Comparison of ENCODE assay signal across 8 cellular contexts in the genomic region with DNA sequence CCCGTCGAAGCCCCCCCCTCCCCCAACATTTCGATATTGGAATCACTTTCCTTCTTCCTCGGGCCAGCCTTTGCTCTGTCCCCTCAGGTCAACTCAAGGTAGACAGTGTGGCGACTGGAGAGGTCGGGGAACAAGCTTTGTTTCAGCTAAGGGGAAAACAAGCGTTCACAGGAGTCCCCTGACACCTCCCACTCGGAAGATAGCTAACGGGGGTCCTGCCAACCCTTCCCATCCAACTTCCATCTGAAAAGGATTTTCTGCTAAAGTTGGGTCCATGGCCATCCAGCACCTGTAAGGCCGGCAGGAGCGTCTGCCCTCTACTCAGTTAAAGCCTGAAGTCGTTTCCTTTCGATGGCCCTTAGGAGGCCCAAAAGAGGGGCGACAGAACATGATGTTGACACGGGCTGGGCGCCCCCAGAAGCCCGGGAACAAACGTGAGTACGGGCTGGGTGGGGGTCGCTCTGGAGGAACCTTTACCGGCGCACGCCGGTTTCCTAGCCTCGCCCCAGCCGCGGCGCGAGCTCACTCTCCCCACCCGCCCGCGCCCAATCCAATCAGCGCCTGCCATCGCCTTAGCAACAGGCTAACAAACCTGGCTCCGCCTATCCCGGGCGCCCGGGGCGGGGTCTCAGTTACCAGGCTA. TPM values are rescaled to one million over a fixed set of nuclear protein-coding genes. Genes with fewer than 3 reads are reported as not detected.
DNase-seq lines count a peak whose midpoint lies in the region; ATAC-seq, FAIRE-seq and TF ChIP-seq lines count a peak whose summit lies in the region.

No MANE protein-coding gene starts in this region.

- H3K27ac Mint-ChIP-seq in T-helper 17 cell: peak overlapping the region; percentile 100

- peak; percentile 54 for ATAC-seq in HG02885 (IDR thresholded peaks at IDR 0.05; ENCODE audit: poor library complexity, unreplicated experiment)
- ATAC-seq in T-helper 17 cell: peak; percentile 71
- ATAC-seq in right cardiac atrium: peak; percentile 92 to 93

- intact Hi-C loops in right cardiac atrium (cut with DNase I): loop anchor here in 3 of 4 donors (5.0 to 10.0 kb wide), 5 partner anchors 68 to 446 kb away; no protein-coding TSS in a partner anchor

- H3K4me3 Mint-ChIP-seq in T-helper 17 cell: peak overlapping the region; percentile 98

- no peaks in the 10 kb centered on the region for H3K27me3 Mint-ChIP-seq in T-helper 17 cell

- peaks cover 20% of the 10 kb centered on the region for H3K4me1 Mint-ChIP-seq in T-helper 17 cell

- no peaks in the 10 kb centered on the region for H3K27me3 ChIP-seq in right cardiac atrium (ENCODE audit: control insufficient read depth, insufficient read depth)

- H3K4me1 ChIP-seq in right cardiac atrium (ENCODE audit: control insufficient read depth, insufficient read depth, low read length): peaks cover 1% of the 10 kb centered on the region

- no peaks in the 10 kb centered on the region for H3K9me3 ChIP-seq in T-helper 17 cell (ENCODE audit: control insufficient read depth, low read length, poor library complexity, severe bottlenecking)
- no peaks in the 10 kb centered on the region for H3K9me3 ChIP-seq in right cardiac atrium (ENCODE audit: control insufficient read depth, low read length)

- H3K4me3 ChIP-seq in right cardiac atrium (ENCODE audit: low read length): peak overlapping the region; percentile 87

- WGBS in right cardiac atrium: under 1% methylated on average over 39 of the region's 39 CpGs

- DNase-seq in NCI-H146 treated with DMSO at 0.1 percent for 48 hours (lab: John Stamatoyannopoulos, UW; ENCODE audit: unreplicated experiment) (peak; percentile 61), T-helper 17 cell (peak; percentile 96 to 97 (median 97)), right cardiac atrium (peak; percentile 98 to 99 (median 99)), pulmonary artery endothelial cell (ENCODE audit: low read depth, low spot score) (peak; percentile 81), urothelium cell line (ENCODE audit: low spot score) (peak; percentile 89)

- H3K36me3 Mint-ChIP-seq in T-helper 17 cell (ENCODE audit: low read depth): peaks cover 2% of the 10 kb centered on the region

- no peak for FAIRE-seq in urothelium cell line (lab: Jason Lieb, UNC)

- peak; percentile 71 for TF ChIP-seq POLR2A in GM15510 (IDR thresholded peaks at IDR 0.05; ENCODE audit: borderline replicate concordance, extremely low read depth, insufficient read length)

- peak overlapping the region; percentile 99 for H3K27ac ChIP-seq in angular gyrus (ENCODE audit: low read depth, low read length)
- H3K27ac ChIP-seq in right cardiac atrium (ENCODE audit: low read length): peak overlapping the region; percentile 99

RNA-seq across cellular contexts. Expression of gene ARRDC3, which starts 2.5 kb away (rescaled TPM):
- total RNA-seq in T-helper 17 cell (100 to 1,000 TPM; 173 to 200 TPM), right cardiac atrium (10 to 100 TPM; 20.1 to 28.9 (median 25.5) TPM), pulmonary artery endothelial cell (48.9 and 85.3 TPM in 2 replicates)
- polyA plus RNA-seq in right cardiac atrium: 8.2 TPM

Comparison
In these comparisons a context has a peak if more than half of its experiments do, and no peak if none do; other contexts are left out.
1. Peak in every context shown above with its lines: DNase-seq, ATAC-seq, H3K4me3 ChIP-seq and H3K27ac ChIP-seq.